8 cellular contexts compared by ENCODE assay signal in the genomic region with DNA sequence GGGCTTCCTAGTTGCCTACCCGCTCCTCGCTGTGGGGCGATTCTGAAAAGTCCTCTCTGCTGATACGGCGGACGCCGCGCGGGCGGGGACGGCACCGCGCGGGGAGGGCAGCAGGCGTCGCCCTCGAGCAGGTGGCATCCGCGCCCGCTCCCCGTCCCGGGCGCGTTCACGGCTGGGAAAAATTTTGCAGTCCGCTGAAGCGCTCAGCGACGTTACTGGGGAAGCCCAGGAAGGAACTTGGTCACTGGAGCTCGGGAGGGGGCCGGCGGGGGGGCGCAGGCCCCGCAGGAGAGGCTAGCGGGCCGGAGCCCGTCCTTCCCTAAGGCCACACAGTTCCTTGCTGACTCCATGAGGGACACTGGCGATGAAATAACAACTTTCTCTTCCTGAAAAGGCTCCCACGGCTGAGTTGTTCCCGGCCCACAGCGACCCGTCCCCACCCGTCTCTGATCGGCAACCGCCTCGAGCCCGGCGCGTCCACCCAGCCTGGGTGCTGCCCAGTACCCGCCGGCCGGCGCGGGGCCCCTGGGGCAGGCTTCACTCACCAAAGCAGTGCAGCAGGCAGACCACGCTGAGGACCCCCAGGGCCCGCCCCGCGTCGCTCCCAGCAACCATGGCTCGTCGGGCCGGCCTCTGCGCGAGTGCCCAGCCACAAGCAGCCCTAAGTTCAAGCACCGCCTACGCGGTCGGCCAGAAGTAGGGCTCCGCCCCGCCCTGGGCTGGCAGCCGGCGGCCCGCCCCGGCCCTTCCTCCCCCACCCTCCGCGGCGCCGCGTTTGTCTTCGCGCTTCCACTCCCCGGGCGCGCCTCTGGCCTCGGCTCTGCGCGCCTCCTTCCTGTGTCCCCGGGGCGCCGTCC. TPM values are rescaled to one million over a fixed set of nuclear protein-coding genes. Genes with fewer than 3 reads are reported as not detected.
DNase-seq lines count a peak whose midpoint lies in the region; ATAC-seq and TF ChIP-seq lines count a peak whose summit lies in the region.

A gene with protein sequence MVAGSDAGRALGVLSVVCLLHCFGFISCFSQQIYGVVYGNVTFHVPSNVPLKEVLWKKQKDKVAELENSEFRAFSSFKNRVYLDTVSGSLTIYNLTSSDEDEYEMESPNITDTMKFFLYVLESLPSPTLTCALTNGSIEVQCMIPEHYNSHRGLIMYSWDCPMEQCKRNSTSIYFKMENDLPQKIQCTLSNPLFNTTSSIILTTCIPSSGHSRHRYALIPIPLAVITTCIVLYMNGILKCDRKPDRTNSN (minus strand): TSS at position 669 of the 857 bp plus-strand sequence. CDS start 54 bp downstream, at position 615.

- H3K36me3 ChIP-seq in Karpas-422 (ENCODE audit: insufficient read depth, low read length), result no peaks in the 10 kb centered on the region
- H3K36me3 ChIP-seq in gastroesophageal sphincter, result no peaks in the 10 kb centered on the region

- H3K4me3 ChIP-seq in Karpas-422 (ENCODE audit: low read length) (peak within 1 kb of the TSS; percentile 89), gastroesophageal sphincter (peak within 1 kb of the TSS; percentile 64 to 95)

- peak within 1 kb of the TSS; percentile 94 for H3K4me2 ChIP-seq in Karpas-422 (ENCODE audit: low read depth, low read length, poor library complexity, severe bottlenecking)

- peak within 1 kb of the TSS; percentile 77 for H3K9ac ChIP-seq in Karpas-422 (ENCODE audit: low read length)

- WGBS in gastroesophageal sphincter (ENCODE audit: low coverage in 1 of 2), 2 donors, result 0 to 2% methylated on average over 1 to 21 of the region's 90 CpGs

- DNase-seq in G401 (ENCODE audit: low spot score) (peak; percentile 36), Karpas-422 (peak; percentile 91), SK-MEL-5 (ENCODE audit: low read depth, low spot score) (peak; percentile 82), non-pigmented ciliary epithelial cell (ENCODE audit: low read depth) (peak; percentile 23), superior temporal gyrus (ENCODE audit: extremely low spot score) (peak; percentile 60)
- DNase-seq in activated naive CD4-positive, alpha-beta T cell treated with Interleukin-2 at 50 U/mL for 16 hours, result peak; percentile 88

- in situ Hi-C loops in G401 (cut with HindIII; ENCODE audit: low sequenced_read_pairs) (no loop called here), SK-MEL-5 (cut with HindIII; ENCODE audit: low pct_unique_long_range_greater_than_20kb, low sequenced_read_pairs) (no loop called here)

- H3K27ac ChIP-seq in Karpas-422 (ENCODE audit: low read length) (no peak within 1 kb of the TSS), gastroesophageal sphincter (peak within 1 kb of the TSS; percentile 87 to 99 (median 98))

- no peaks in the 10 kb centered on the region for H4K20me1 ChIP-seq in Karpas-422 (ENCODE audit: insufficient read depth, low read depth, low read length)

- no peaks in the 10 kb centered on the region for H3K9me2 ChIP-seq in Karpas-422 (replicated peaks; ENCODE audit: insufficient read depth, low read length)

- peak within 1 kb of the TSS; percentile 97 for H2AFZ ChIP-seq in Karpas-422 (ENCODE audit: low read length)

- H3K9me3 ChIP-seq in Karpas-422 (ENCODE audit: low read length) (no peaks in the 10 kb centered on the region), gastroesophageal sphincter (no peaks in the 10 kb centered on the region)

- TF ChIP-seq EP300 in gastroesophageal sphincter (IDR thresholded peaks at IDR 0.05), result no peak

- ATAC-seq in GM21825 (IDR thresholded peaks at IDR 0.05; ENCODE audit: unreplicated experiment) (peak; percentile 60), gastroesophageal sphincter (peak; percentile 94)

- H3K27me3 ChIP-seq in Karpas-422 (ENCODE audit: low read length) (no peaks in the 10 kb centered on the region), gastroesophageal sphincter (no peaks in the 10 kb centered on the region)

- peak; percentile 75 to 83 for TF ChIP-seq POLR2A in gastroesophageal sphincter (IDR thresholded peaks at IDR 0.05)

- no peaks in the 10 kb centered on the region for H3K79me2 ChIP-seq in Karpas-422 (ENCODE audit: low read length)

- H3K4me1 ChIP-seq in Karpas-422 (ENCODE audit: low read length) (peaks cover 27% of the 10 kb centered on the region), gastroesophageal sphincter (peaks cover 0 to 38% (median 8%) of the 10 kb centered on the region in 3 donors)

- peak; percentile 71 to 81 (median 76) for TF ChIP-seq CTCF in gastroesophageal sphincter (IDR thresholded peaks at IDR 0.05)

RNA-seq across cellular contexts. Expression of the gene that starts here (rescaled TPM):
- total RNA-seq in G401 (2014; rRNA removed; shearing (Covaris generic)), result 4.3 and 15.2 TPM in 2 replicates
- total RNA-seq in Karpas-422 (2014; rRNA removed; shearing (Covaris generic); ENCODE audit: low replicate concordance), result 1.2 and 2.3 TPM in 2 replicates
- total RNA-seq in SK-MEL-5 (2014; rRNA removed; shearing (Covaris generic)), result 55.8 and 67.0 TPM in 2 replicates
- 37.5 and 39.6 TPM in 2 replicates for polyA plus RNA-seq in SK-MEL-5 (2015; cell fraction: cytosol; rRNA removed)
- 27.8 and 33.4 TPM in 2 replicates for polyA plus RNA-seq in SK-MEL-5 (2015; cell fraction: nucleus; rRNA removed)
- 10 to 100 TPM; 14.3 to 32.4 (median 24.8) TPM for total RNA-seq in gastroesophageal sphincter

Comparison
In these comparisons a context has a peak if more than half of its experiments do, and no peak if none do; other contexts are left out.
1. DNase-seq: peak in every context shown above with its lines; median percentile 91 in Karpas-422; 88 in activated naive CD4-positive, alpha-beta T cell treated with Interleukin-2 at 50 U/mL for 16 hours; 82 in SK-MEL-5; 60 in superior temporal gyrus; 36 in G401; 23 in non-pigmented ciliary epithelial cell.